ENCODE assay signal across 1 cellular context in genomic region chr19:54189020-54189667, GRCh38.
TF ChIP-seq lines count a peak whose summit lies in the region.

MBOAT7 (minus strand) TSS chr19:54189580; CDS start chr19:54188508, 1,072 bp downstream.

TF ChIP-seq in HCT116, 20 proteins besides CTCF, POLR2A, EP300 and RAD21 (continued from another document):
- no peak for TF ChIP-seq ATF3 (IDR thresholded peaks at IDR 0.05)
